2 cellular contexts compared by ENCODE assay signal in genomic region chr4:16837475-16837874, GRCh38.
TF ChIP-seq lines count a peak whose summit lies in the region.

No MANE protein-coding gene starts in this region.

TF ChIP-seq in GM23338, 12 proteins besides CTCF, POLR2A, EP300 and RAD21 (continued from another document):
- TF ChIP-seq JUNB (IDR thresholded peaks at IDR 0.05; ENCODE audit: unreplicated experiment), result no peak
- TF ChIP-seq ZNF462 (CRISPR knock-in tag; IDR thresholded peaks at IDR 0.05), result no peak
- no peak for TF ChIP-seq EZH2 (IDR thresholded peaks at IDR 0.05; ENCODE audit: low read depth, unreplicated experiment)
- TF ChIP-seq NANOG (IDR thresholded peaks at IDR 0.05; ENCODE audit: borderline replicate concordance), result no peak
- TF ChIP-seq ZNF331 (CRISPR knock-in tag; IDR thresholded peaks at IDR 0.05; ENCODE audit: low read depth), result no peak
- TF ChIP-seq EZH2phosphoT487 (IDR thresholded peaks at IDR 0.05; ENCODE audit: unreplicated experiment), result no peak
- TF ChIP-seq CREB1 (CRISPR knock-in tag; IDR thresholded peaks at IDR 0.05; ENCODE audit: low read depth), result no peak
- no peak for TF ChIP-seq STAT1 (IDR thresholded peaks at IDR 0.05; ENCODE audit: unreplicated experiment)

TF ChIP-seq in WTC11, 78 proteins besides CTCF, POLR2A, EP300 and RAD21 (continued from another document):
- TF ChIP-seq ZNF425 (CRISPR knock-in tag; conservative IDR thresholded peaks at IDR 0.05), result no peak
